ENCODE assay signal across 1 cellular context in the genomic region with DNA sequence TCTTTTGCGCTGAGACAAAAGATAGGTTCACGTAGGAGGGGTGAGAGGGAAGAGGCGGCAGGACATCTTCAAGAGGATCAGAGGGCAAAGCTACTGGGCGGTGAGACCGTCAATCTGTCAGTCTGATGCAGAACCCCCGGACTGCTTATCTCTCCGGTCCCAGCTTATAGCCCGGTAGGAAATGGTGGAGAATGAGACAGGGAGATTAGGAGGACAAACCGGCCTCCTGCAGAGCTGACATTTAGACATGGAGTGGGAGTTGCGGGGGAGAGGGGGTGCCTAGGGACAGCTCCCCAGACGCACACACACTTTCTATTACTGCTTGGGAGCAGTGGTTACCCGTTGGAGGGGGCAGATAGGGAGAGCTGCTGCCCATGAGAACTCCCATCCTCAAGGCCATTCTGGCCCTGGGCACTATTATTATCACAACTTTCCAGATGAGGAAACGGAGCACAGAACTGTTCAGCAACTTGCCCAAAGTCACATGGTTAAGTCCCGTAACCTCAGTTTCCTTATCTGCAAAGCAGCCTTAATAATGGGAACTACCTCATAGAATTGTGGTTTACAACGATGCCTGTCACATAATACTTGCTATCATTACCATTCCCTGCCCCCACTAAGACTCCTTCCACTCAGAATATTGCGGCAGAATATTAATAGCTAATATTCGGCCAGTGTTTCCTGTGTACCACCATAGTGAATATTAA.
A peak's percentile ranks its signal among the peaks of the same experiment; 100 is the strongest.
TF ChIP-seq lines count a peak whose summit lies in the region.

No MANE protein-coding gene starts in this region.

TF ChIP-seq in K562, 482 proteins besides CTCF, POLR2A, EP300 and RAD21 (continued from another document and continues in another):
- no peak for TF ChIP-seq RREB1 (CRISPR knock-in tag; IDR thresholded peaks at IDR 0.05)
- TF ChIP-seq KLF10 (CRISPR knock-in tag; IDR thresholded peaks at IDR 0.05) = no peak
- TF ChIP-seq, protein P1, sequence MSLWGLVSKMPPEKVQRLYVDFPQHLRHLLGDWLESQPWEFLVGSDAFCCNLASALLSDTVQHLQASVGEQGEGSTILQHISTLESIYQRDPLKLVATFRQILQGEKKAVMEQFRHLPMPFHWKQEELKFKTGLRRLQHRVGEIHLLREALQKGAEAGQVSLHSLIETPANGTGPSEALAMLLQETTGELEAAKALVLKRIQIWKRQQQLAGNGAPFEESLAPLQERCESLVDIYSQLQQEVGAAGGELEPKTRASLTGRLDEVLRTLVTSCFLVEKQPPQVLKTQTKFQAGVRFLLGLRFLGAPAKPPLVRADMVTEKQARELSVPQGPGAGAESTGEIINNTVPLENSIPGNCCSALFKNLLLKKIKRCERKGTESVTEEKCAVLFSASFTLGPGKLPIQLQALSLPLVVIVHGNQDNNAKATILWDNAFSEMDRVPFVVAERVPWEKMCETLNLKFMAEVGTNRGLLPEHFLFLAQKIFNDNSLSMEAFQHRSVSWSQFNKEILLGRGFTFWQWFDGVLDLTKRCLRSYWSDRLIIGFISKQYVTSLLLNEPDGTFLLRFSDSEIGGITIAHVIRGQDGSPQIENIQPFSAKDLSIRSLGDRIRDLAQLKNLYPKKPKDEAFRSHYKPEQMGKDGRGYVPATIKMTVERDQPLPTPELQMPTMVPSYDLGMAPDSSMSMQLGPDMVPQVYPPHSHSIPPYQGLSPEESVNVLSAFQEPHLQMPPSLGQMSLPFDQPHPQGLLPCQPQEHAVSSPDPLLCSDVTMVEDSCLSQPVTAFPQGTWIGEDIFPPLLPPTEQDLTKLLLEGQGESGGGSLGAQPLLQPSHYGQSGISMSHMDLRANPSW (CRISPR knock-in tag; IDR thresholded peaks at IDR 0.05) = no peak
- TF ChIP-seq CBFB (CRISPR knock-in tag; IDR thresholded peaks at IDR 0.05) = peak; percentile 49; the same call in 1 of the 2 replicates
- no peak for TF ChIP-seq FOXA3 (CRISPR knock-in tag; conservative IDR thresholded peaks at IDR 0.05 in 1 of 2, IDR thresholded peaks at IDR 0.05 in 1 of 2)
- TF ChIP-seq TARDBP (IDR thresholded peaks at IDR 0.05) = no peak; the same call in 1 of the 2 replicates
- no peak; the same call in 1 of the 2 replicates for TF ChIP-seq ZNF316 (IDR thresholded peaks at IDR 0.05)
- TF ChIP-seq HBP1 (CRISPR knock-in tag; IDR thresholded peaks at IDR 0.05) = peak; percentile 80; the same call in 1 of the 2 replicates
- TF ChIP-seq CBX3 (IDR thresholded peaks at IDR 0.05; ENCODE audit: borderline replicate concordance in 1 of 2, low read length in 2 of 2) = 0 out of 3 replicates have a peak, but pooled peaks of 1 of the 2 experiments have one; percentile 26
- TF ChIP-seq, protein P2, sequence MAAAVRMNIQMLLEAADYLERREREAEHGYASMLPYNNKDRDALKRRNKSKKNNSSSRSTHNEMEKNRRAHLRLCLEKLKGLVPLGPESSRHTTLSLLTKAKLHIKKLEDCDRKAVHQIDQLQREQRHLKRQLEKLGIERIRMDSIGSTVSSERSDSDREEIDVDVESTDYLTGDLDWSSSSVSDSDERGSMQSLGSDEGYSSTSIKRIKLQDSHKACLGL (CRISPR knock-in tag; IDR thresholded peaks at IDR 0.05; ENCODE audit: borderline replicate concordance, poor library complexity, severe bottlenecking) = no peak
- TF ChIP-seq SIN3B (IDR thresholded peaks at IDR 0.05; ENCODE audit: low read depth) = no peak
- no peak for TF ChIP-seq CSDE1 (IDR thresholded peaks at IDR 0.05)
- TF ChIP-seq NEUROD1 (IDR thresholded peaks at IDR 0.05; ENCODE audit: borderline replicate concordance, low read depth, low read length, partially characterized antibody) = peak; percentile 88
- peak; percentile 99 for TF ChIP-seq RNF2 (IDR thresholded peaks at IDR 0.05)
- peak; percentile 97 for TF ChIP-seq LEF1 (IDR thresholded peaks at IDR 0.05)
- no peak for TF ChIP-seq KDM5B (IDR thresholded peaks at IDR 0.05; ENCODE audit: insufficient replicate concordance, low read depth, low read length)
- TF ChIP-seq, protein P3, sequence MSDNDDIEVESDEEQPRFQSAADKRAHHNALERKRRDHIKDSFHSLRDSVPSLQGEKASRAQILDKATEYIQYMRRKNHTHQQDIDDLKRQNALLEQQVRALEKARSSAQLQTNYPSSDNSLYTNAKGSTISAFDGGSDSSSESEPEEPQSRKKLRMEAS (CRISPR knock-in tag; IDR thresholded peaks at IDR 0.05) = peak; percentile 67
- TF ChIP-seq, protein P4, sequence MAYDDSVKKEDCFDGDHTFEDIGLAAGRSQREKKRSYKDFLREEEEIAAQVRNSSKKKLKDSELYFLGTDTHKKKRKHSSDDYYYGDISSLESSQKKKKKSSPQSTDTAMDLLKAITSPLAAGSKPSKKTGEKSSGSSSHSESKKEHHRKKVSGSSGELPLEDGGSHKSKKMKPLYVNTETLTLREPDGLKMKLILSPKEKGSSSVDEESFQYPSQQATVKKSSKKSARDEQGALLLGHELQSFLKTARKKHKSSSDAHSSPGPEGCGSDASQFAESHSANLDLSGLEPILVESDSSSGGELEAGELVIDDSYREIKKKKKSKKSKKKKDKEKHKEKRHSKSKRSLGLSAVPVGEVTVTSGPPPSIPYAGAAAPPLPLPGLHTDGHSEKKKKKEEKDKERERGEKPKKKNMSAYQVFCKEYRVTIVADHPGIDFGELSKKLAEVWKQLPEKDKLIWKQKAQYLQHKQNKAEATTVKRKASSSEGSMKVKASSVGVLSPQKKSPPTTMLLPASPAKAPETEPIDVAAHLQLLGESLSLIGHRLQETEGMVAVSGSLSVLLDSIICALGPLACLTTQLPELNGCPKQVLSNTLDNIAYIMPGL (CRISPR knock-in tag; IDR thresholded peaks at IDR 0.05) = no peak
- no peak for TF ChIP-seq PTRF (tag; IDR thresholded peaks at IDR 0.05)
- no peak for TF ChIP-seq ZFP1 (CRISPR knock-in tag; IDR thresholded peaks at IDR 0.05)
- TF ChIP-seq, protein P5, sequence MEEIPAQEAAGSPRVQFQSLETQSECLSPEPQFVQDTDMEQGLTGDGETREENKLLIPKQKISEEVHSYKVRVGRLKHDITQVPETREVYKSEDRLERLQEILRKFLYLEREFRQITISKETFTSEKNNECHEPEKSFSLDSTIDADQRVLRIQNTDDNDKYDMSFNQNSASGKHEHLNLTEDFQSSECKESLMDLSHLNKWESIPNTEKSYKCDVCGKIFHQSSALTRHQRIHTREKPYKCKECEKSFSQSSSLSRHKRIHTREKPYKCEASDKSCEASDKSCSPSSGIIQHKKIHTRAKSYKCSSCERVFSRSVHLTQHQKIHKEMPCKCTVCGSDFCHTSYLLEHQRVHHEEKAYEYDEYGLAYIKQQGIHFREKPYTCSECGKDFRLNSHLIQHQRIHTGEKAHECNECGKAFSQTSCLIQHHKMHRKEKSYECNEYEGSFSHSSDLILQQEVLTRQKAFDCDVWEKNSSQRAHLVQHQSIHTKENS (CRISPR knock-in tag; IDR thresholded peaks at IDR 0.05) = no peak
- TF ChIP-seq ZNF561 (CRISPR knock-in tag; conservative IDR thresholded peaks at IDR 0.05) = no peak
- TF ChIP-seq KLF13 (tag; IDR thresholded peaks at IDR 0.05; ENCODE audit: borderline replicate concordance, low read depth) = no peak
- TF ChIP-seq ZNF347 (CRISPR knock-in tag; IDR thresholded peaks at IDR 0.05; ENCODE audit: low read depth) = no peak
- TF ChIP-seq EP400 (IDR thresholded peaks at IDR 0.05) = no peak
- no peak for TF ChIP-seq ZNF407 (IDR thresholded peaks at IDR 0.05; ENCODE audit: low read depth)
